In genomic region chr6:27043244-27043643, GRCh38 we compare ENCODE assay signal across 19 cellular contexts.
DNase-seq lines count a peak whose midpoint lies in the region; ATAC-seq, FAIRE-seq and TF ChIP-seq lines count a peak whose summit lies in the region.
"Had no signal": no experiment of that assay in that cellular context is flagged by ENCODE, and none has a peak within 500 bp of the region (broad histone marks: within the 10 kb centered on the region; RNA-seq: fewer than 3 reads in every experiment).

No MANE protein-coding gene starts in this region.

- no peak overlapping the region for H3K4me3 Mint-ChIP-seq in CD8-positive, alpha-beta memory T cell
- H3K4me3 Mint-ChIP-seq: B cell; CD8-positive, alpha-beta T cell had no signal

- H3K4me1 ChIP-seq in GM12878 (ENCODE audit: control insufficient read depth, insufficient read depth, low read length) = peaks cover 3% of the 10 kb centered on the region; the same call in 1 of the 2 replicates
- H3K4me1 ChIP-seq in CD8-positive, alpha-beta memory T cell (ENCODE audit: insufficient read depth, low read length) = no peaks in the 10 kb centered on the region
- H3K4me1 ChIP-seq: HAP-1 had no signal

- TF ChIP-seq RAD21 in GM12878 (IDR thresholded peaks at IDR 0.05; ENCODE audit: insufficient read depth, low read depth, low read length) = no peak

- POLR2A ChIA-PET in GM12878 (lab: Charles Lee) = interaction anchor here (1.6 kb wide), 1 partner anchor 10 kb away, joined by 3 read pairs; no protein-coding TSS in a partner anchor
- POLR2A ChIA-PET in CD8-positive, alpha-beta memory T cell (lab: Charles Lee) = no interaction called here

- ATAC-seq in GM12878 (peak; percentile 62), omental fat pad (ENCODE audit: low FRiP score) (no peak)
- ATAC-seq: CD8-positive, alpha-beta T cell had no signal

- in situ Hi-C loops in GM12878 (cut with MboI) = no loop called here

- no peaks in the 10 kb centered on the region for H3K36me3 ChIP-seq in GM12878 (ENCODE audit: control insufficient read depth in 2 of 2, insufficient read depth in 2 of 2, low read length in 1 of 2)
- H3K36me3 ChIP-seq in CD8-positive, alpha-beta memory T cell (ENCODE audit: insufficient read depth, low read length) = no peaks in the 10 kb centered on the region
- H3K36me3 ChIP-seq: BLaER1 treated with 17β-estradiol and CSF1 and Interleukin-3, amounts not matched to agents 10 nM and 100 nM; HAP-1 had no signal

- DNase-seq in D721Med (ENCODE audit: insufficient read length, low spot score) = no peak
- DNase-seq in GM12891 (ENCODE audit: insufficient read length, low spot score) = no peak
- no peak for DNase-seq in GM19239 (ENCODE audit: insufficient read length, low spot score)
- no peak for DNase-seq in GM12878 (ENCODE audit: low read depth, low spot score)
- DNase-seq in CD8-positive, alpha-beta memory T cell = no peak
- no peak for DNase-seq in omental fat pad (ENCODE audit: low spot score)
- no peak for DNase-seq in AG08395 (ENCODE audit: low spot score)
- DNase-seq: 8988T; CD8-positive, alpha-beta T cell; COR-L47; GM23248; IMR-90; Karpas-422; KBM-7 had no signal

- SMC1A ChIA-PET in GM12878 (lab: Charles Lee; ENCODE audit: uncharacterized antibody, unreplicated experiment) = interaction anchor here (1.0 to 1.1 kb wide), 4 partner anchors 16 to 38 kb away, joined by 3 to 4 read pairs (median 3); no protein-coding TSS in a partner anchor

- peaks cover 20 to 57% of the 10 kb centered on the region in 2 donors for H3K27me3 Mint-ChIP-seq in CD8-positive, alpha-beta memory T cell

- H4K20me1 ChIP-seq in GM12878 (ENCODE audit: control insufficient read depth, insufficient read depth) = no peaks in the 10 kb centered on the region
- H4K20me1 ChIP-seq: BLaER1 treated with 17β-estradiol and CSF1 and Interleukin-3, amounts not matched to agents 10 nM and 100 nM had no signal

- no peaks in the 10 kb centered on the region for H3K36me3 Mint-ChIP-seq in CD8-positive, alpha-beta memory T cell
- H3K36me3 Mint-ChIP-seq: CD8-positive, alpha-beta T cell had no signal

- BruUV-seq in GM12878 (replicated peaks; lab: Mats Ljungman, UMichigan) = no TSS peak

- TF ChIP-seq POLR2A in GM12891 (IDR thresholded peaks at IDR 0.05; ENCODE audit: low read depth, low read length) (no peak), GM12878 (IDR thresholded peaks at IDR 0.05; ENCODE audit: low read depth, low read length) (no peak)

- CTCF ChIA-PET in GM12878 (lab: Yijun Ruan, JAX) = interaction anchor here (0.5 to 1.2 kb wide), 2 partner anchors 30 to 75 kb away, joined by 3 read pairs; no protein-coding TSS in a partner anchor
- CTCF ChIA-PET in CD8-positive, alpha-beta memory T cell (lab: Charles Lee) = no interaction called here

- H3K9me3 ChIP-seq in GM12878 (replicated peaks; ENCODE audit: control insufficient read depth, insufficient read depth, low read length) = no peaks in the 10 kb centered on the region; the same call in none of the 3 replicates
- H3K9me3 ChIP-seq in CD8-positive, alpha-beta memory T cell (ENCODE audit: low read length) = no peaks in the 10 kb centered on the region
- H3K9me3 ChIP-seq: HAP-1 had no signal

- no peak overlapping the region for H3K27ac Mint-ChIP-seq in CD8-positive, alpha-beta memory T cell
- H3K27ac Mint-ChIP-seq: B cell; CD8-positive, alpha-beta T cell had no signal

- intact Hi-C loops in GM12878 (cut with micrococcal nuclease; ENCODE audit: unreplicated experiment) = no loop called here

- 48% methylated on average over 2 of the region's 2 CpGs for WGBS in GM12878 (ENCODE audit: insufficient coverage, insufficient replicate concordance, low lambda C conversion rate, missing lambda C conversion rate)

- H3K79me2 ChIP-seq in GM12878 (ENCODE audit: control insufficient read depth, insufficient read depth, low read length) = no peaks in the 10 kb centered on the region

- H3K9ac ChIP-seq in GM12878 (ENCODE audit: control insufficient read depth, insufficient read depth, low read length) = no peak overlapping the region
- H3K9ac ChIP-seq: BLaER1 treated with 17β-estradiol and CSF1 and Interleukin-3, amounts not matched to agents 10 nM and 100 nM; GM23248 had no signal

- TF ChIP-seq CTCF in D721Med (IDR thresholded peaks at IDR 0.05; ENCODE audit: insufficient read depth, missing control alignments) (no peak), GM12878 (IDR thresholded peaks at IDR 0.05 in 2 of 3, conservative IDR thresholded peaks at IDR 0.05 in 1 of 3; ENCODE audit: control insufficient read depth in 2 of 3, extremely low read depth in 1 of 3, insufficient read depth in 1 of 3, low read depth in 3 of 3, low read length in 3 of 3) (no peak), omental fat pad (IDR thresholded peaks at IDR 0.05) (no peak)

- FAIRE-seq in D721Med (lab: Jason Lieb, UNC) (peak; percentile 75), GM12891 (lab: Jason Lieb, UNC) (no peak), GM19239 (lab: Jason Lieb, UNC) (peak; percentile 75), GM12878 (lab: Jason Lieb, UNC) (no peak)
- FAIRE-seq: G401.6, HTR-8/SVneo had no signal

- H3K4me3 ChIP-seq in GM12878 = no peak overlapping the region
- H3K4me3 ChIP-seq in CD8-positive, alpha-beta memory T cell (ENCODE audit: low read length) = no peak overlapping the region
- H3K4me3 ChIP-seq: BLaER1 treated with 17β-estradiol and CSF1 and Interleukin-3, amounts not matched to agents 10 nM and 100 nM; GM23248; HAP-1 had no signal

- RAD21 ChIA-PET in GM12878 (lab: Charles Lee; ENCODE audit: unreplicated experiment) = no interaction called here

- no peaks in the 10 kb centered on the region for H3K4me1 Mint-ChIP-seq in CD8-positive, alpha-beta memory T cell
- H3K4me1 Mint-ChIP-seq: B cell had no signal

- H3K4me2 ChIP-seq in GM12878 (ENCODE audit: control insufficient read depth, insufficient read depth) = peak overlapping the region; percentile 35; the same call in 1 of the 2 replicates
- H3K4me2 ChIP-seq: BLaER1 treated with 17β-estradiol and CSF1 and Interleukin-3, amounts not matched to agents 10 nM and 100 nM had no signal

- no peak overlapping the region for H3K27ac ChIP-seq in GM12878 (ENCODE audit: control insufficient read depth, insufficient read depth)
- H3K27ac ChIP-seq in CD8-positive, alpha-beta memory T cell (ENCODE audit: low read depth, low read length) = no peak overlapping the region
- H3K27ac ChIP-seq: BLaER1 treated with 17β-estradiol and CSF1 and Interleukin-3, amounts not matched to agents 10 nM and 100 nM; GM23248 had no signal

- TF ChIP-seq EP300 in GM12878 (IDR thresholded peaks at IDR 0.05; ENCODE audit: borderline replicate concordance in 1 of 2, control insufficient read depth in 1 of 2, low read depth in 2 of 2, low read length in 2 of 2) = no peak

- H2AFZ ChIP-seq in GM12878 (ENCODE audit: control insufficient read depth, low read depth, low read length) = no peak overlapping the region
- H2AFZ ChIP-seq: GM23248 had no signal

- no peaks in the 10 kb centered on the region for H3K27me3 ChIP-seq in GM12878 (replicated peaks in 1 of 2; ENCODE audit: control insufficient read depth in 2 of 2, insufficient read depth in 2 of 2, low read length in 1 of 2)
- H3K27me3 ChIP-seq in CD8-positive, alpha-beta memory T cell (ENCODE audit: insufficient read depth, low read length, poor library complexity, severe bottlenecking) = no peaks in the 10 kb centered on the region
- H3K27me3 ChIP-seq: BLaER1 treated with 17β-estradiol and CSF1 and Interleukin-3, amounts not matched to agents 10 nM and 100 nM had no signal

- H3K9me3 Mint-ChIP-seq in CD8-positive, alpha-beta memory T cell = no peaks in the 10 kb centered on the region
- H3K9me3 Mint-ChIP-seq: CD8-positive, alpha-beta T cell had no signal

TF ChIP-seq in GM12891, 5 proteins besides CTCF, POLR2A, EP300 and RAD21:
- TF ChIP-seq POU2F2 (IDR thresholded peaks at IDR 0.05; ENCODE audit: low read depth, low read length) = 0 out of 2 replicates have a peak, but pooled peaks have one; percentile 18
- no peak for TF ChIP-seq PAX5 (IDR thresholded peaks at IDR 0.05; ENCODE audit: insufficient read depth, low read length, severe bottlenecking)
TF ChIP-seq in GM12891: peak in this region for 1.

TF ChIP-seq in GM12878, 131 proteins besides CTCF, POLR2A, EP300 and RAD21 (continues in another document):
- TF ChIP-seq NFXL1 (IDR thresholded peaks at IDR 0.05; ENCODE audit: borderline replicate concordance) = no peak
- TF ChIP-seq POU2F2 (IDR thresholded peaks at IDR 0.05; ENCODE audit: borderline replicate concordance, low read depth, low read length) = no peak
- TF ChIP-seq ZBED1 (IDR thresholded peaks at IDR 0.05; ENCODE audit: borderline replicate concordance) = no peak
- TF ChIP-seq NR2C2 (IDR thresholded peaks at IDR 0.05; ENCODE audit: borderline replicate concordance, control insufficient read depth, insufficient read length, low read depth) = no peak
- TF ChIP-seq FOS (IDR thresholded peaks at IDR 0.05; ENCODE audit: borderline replicate concordance, extremely low read depth, insufficient read length) = no peak
- TF ChIP-seq HDGF (IDR thresholded peaks at IDR 0.05) = no peak
- no peak for TF ChIP-seq ESRRA (IDR thresholded peaks at IDR 0.05; ENCODE audit: low read length)
- TF ChIP-seq SP1 (IDR thresholded peaks at IDR 0.05; ENCODE audit: low read depth, low read length) = no peak
- no peak for TF ChIP-seq PBX3 (IDR thresholded peaks at IDR 0.05; ENCODE audit: insufficient replicate concordance, low read depth, low read length)
- peak; percentile 58; the same call in 1 of the 2 replicates for TF ChIP-seq ATF2 (IDR thresholded peaks at IDR 0.05; ENCODE audit: low read length)
- no peak for TF ChIP-seq BMI1 (IDR thresholded peaks at IDR 0.05; ENCODE audit: borderline replicate concordance)
- TF ChIP-seq RUNX3 (IDR thresholded peaks at IDR 0.05; ENCODE audit: low read length) = peak; percentile 74
